1 cellular context compared by ENCODE assay signal in genomic region chr2:241314181-241314932, GRCh38.
TF ChIP-seq lines count a peak whose summit lies in the region.

No MANE protein-coding gene starts in this region.

TF ChIP-seq in K562, 482 proteins besides CTCF, POLR2A, EP300 and RAD21 (continued from another document and continues in another):
- TF ChIP-seq CHD7 (IDR thresholded peaks at IDR 0.05; ENCODE audit: low read depth, low read length) (no peak), ZNF785 (CRISPR knock-in tag; IDR thresholded peaks at IDR 0.05) (no peak), SETDB1 (IDR thresholded peaks at IDR 0.05; ENCODE audit: low read length) (no peak), KAT7 (CRISPR knock-in tag; IDR thresholded peaks at IDR 0.05; ENCODE audit: borderline replicate concordance) (peak; percentile 46; the same call in 1 of the 2 replicates), YY1 (IDR thresholded peaks at IDR 0.05; ENCODE audit: borderline replicate concordance in 1 of 3, control insufficient read depth in 1 of 3, extremely low read depth in 1 of 3, insufficient read depth in 3 of 3, insufficient read length in 1 of 3, insufficient replicate concordance in 2 of 3, low read depth in 1 of 3, low read length in 2 of 3) (peak in 2 of 3 experiments; percentile 20 to 28), NKRF (IDR thresholded peaks at IDR 0.05; ENCODE audit: borderline replicate concordance) (peak; percentile 31; the same call in 1 of the 2 replicates), GABPB1 (CRISPR knock-in tag; IDR thresholded peaks at IDR 0.05) (no peak), HMG20A (CRISPR knock-in tag; conservative IDR thresholded peaks at IDR 0.05) (no peak), NELFE (IDR thresholded peaks at IDR 0.05; ENCODE audit: insufficient read depth, insufficient read length) (no peak), MAFF (IDR thresholded peaks at IDR 0.05; ENCODE audit: low read length) (no peak), SMAD1 (IDR thresholded peaks at IDR 0.05; ENCODE audit: low read depth, low read length, partially characterized antibody) (no peak), CREBBP (IDR thresholded peaks at IDR 0.05; ENCODE audit: low read depth, low read length) (no peak), TCF3 (CRISPR knock-in tag; IDR thresholded peaks at IDR 0.05) (no peak), HES1 (IDR thresholded peaks at IDR 0.05; ENCODE audit: low read depth) (no peak), RERE (CRISPR knock-in tag; IDR thresholded peaks at IDR 0.05; ENCODE audit: borderline replicate concordance) (no peak), MEF2D (tag; conservative IDR thresholded peaks at IDR 0.05; ENCODE audit: low read depth) (no peak), PRDM10 (IDR thresholded peaks at IDR 0.05; ENCODE audit: partially characterized antibody) (no peak), CGGBP1 (CRISPR knock-in tag; IDR thresholded peaks at IDR 0.05) (no peak), LEF1 (IDR thresholded peaks at IDR 0.05) (no peak), GTF2F1 (IDR thresholded peaks at IDR 0.05; ENCODE audit: low read depth, low read length) (no peak), ZNF592 (IDR thresholded peaks at IDR 0.05) (0 out of 2 replicates have a peak, but pooled peaks have one; percentile 4), SRSF9 (IDR thresholded peaks at IDR 0.05; ENCODE audit: borderline replicate concordance, low read depth, low read length) (no peak)
